Comparison of ENCODE assay signal across 17 cellular contexts in genomic region chr13:27704681-27705080, GRCh38.
DNase-seq lines count a peak whose midpoint lies in the region; ATAC-seq and FAIRE-seq lines count a peak whose summit lies in the region.
"Had no signal": no experiment of that assay in that cellular context is flagged by ENCODE, and none has a peak within 500 bp of the region (broad histone marks: within the 10 kb centered on the region; RNA-seq: fewer than 3 reads in every experiment).

No MANE protein-coding gene starts in this region.

- ATAC-seq in GM21619 (IDR thresholded peaks at IDR 0.05; ENCODE audit: unreplicated experiment) = no peak
- ATAC-seq: body of pancreas, esophagus mucosa had no signal

- peak; percentile 7 for DNase-seq in SIG-M5 treated with dmso at 0.1 percent for 504 hours (lab: John Stamatoyannopoulos, UW; ENCODE audit: unreplicated experiment)
- DNase-seq in SIG-M5 (lab: John Stamatoyannopoulos, UW) = no peak
- DNase-seq in GM19239 (ENCODE audit: insufficient read length, low spot score) = no peak
- peak; percentile 30 for DNase-seq in RPMI7951 (ENCODE audit: low read depth)
- DNase-seq in lung microvascular endothelial cell (ENCODE audit: low read depth in 2 of 2) = peak; percentile 5 to 36
- DNase-seq in foreskin melanocyte = no peak
- DNase-seq in Kasumi-1 (lab: John Stamatoyannopoulos, UW) = no peak
- DNase-seq: body of pancreas, C1 segment of cervical spinal cord, DMS79 treated with DMSO at 0.1 percent for 48 hours, glutamatergic neuron, NCI-H1694 treated with DMSO at 0.1 percent for 48 hours, NCI-H446 treated with DMSO at 0.1 percent for 48 hours, retina had no signal

- peak; percentile 59 for FAIRE-seq in GM19239 (lab: Jason Lieb, UNC)
- FAIRE-seq: A204.1 had no signal

Comparison
In these comparisons a context has a peak if more than half of its experiments do, and no peak if none do; other contexts are left out.
1. DNase-seq: peak in SIG-M5 treated with dmso at 0.1 percent for 504 hours (single experiment), RPMI7951 (single experiment) and lung microvascular endothelial cell (2 of 2); none in SIG-M5 (single experiment), GM19239 (single experiment), foreskin melanocyte (single experiment) and Kasumi-1 (0 of 2).